33 cellular contexts compared by ENCODE assay signal in the genomic region with DNA sequence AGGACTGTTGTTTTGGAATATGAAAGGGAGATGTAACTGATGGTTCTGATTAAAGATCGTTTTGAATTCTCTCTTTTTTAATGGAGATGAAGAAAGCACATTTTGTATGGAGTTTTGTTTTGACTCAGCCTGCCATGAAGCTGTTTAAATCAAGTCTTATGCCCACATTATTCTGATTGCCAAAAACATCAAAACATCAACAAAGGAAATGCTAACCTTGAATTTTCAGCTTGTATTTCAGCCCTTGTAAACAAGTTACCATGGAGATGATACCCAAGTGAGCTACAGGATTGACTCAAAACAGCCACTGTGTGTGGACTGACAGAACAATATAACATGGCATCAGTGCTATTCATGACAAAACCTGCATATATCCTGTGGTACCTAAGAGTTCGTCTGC.
"Had no signal": no experiment of that assay in that cellular context is flagged by ENCODE, and none has a peak within 500 bp of the region (broad histone marks: within the 10 kb centered on the region; RNA-seq: fewer than 3 reads in every experiment).

No MANE protein-coding gene starts in this region.

- H3K9me2 ChIP-seq: SK-N-SH had no signal

- H3K4me2 ChIP-seq: SK-N-SH had no signal

- H3K4me3 Mint-ChIP-seq: activated CD4-positive, alpha-beta T cell treated with anti-CD3 and anti-CD28 coated beads, Interleukin-2, amount 10 ng/mL, durations not matched to agents 24 days and 14 days; activated CD8-positive, alpha-beta T cell treated with anti-CD3 and anti-CD28 coated beads for 36 hours; activated naive CD8-positive, alpha-beta T cell treated with anti-CD3 and anti-CD28 coated beads for 36 hours; activated T-cell treated with anti-CD3 and anti-CD28 coated beads, Interleukin-2, amount 50 U/mL, for 72 hours; activated T-helper 17 cell treated with anti-CD3 and anti-CD28 coated beads, Interleukin-2, amount 50 U/mL, for 72 hours; T-helper 1 cell treated with Interleukin-12 subunit alpha and Interleukin-12 subunit beta and Interleukin-4 antibody, amounts not matched to agents 30 μg/mL and 1 μg/mL, for 36 hours; T-helper 2 cell treated with Interferon-gamma antibody and Interleukin-4, amounts not matched to agents 5 μg/mL and 100 μg/mL, for 36 hours had no signal

- H3K27me3 ChIP-seq: ascending aorta, body of pancreas, Peyer's patch, SJSA1 had no signal

- H3K9me3 Mint-ChIP-seq: activated CD4-positive, alpha-beta T cell treated with anti-CD3 and anti-CD28 coated beads, Interleukin-2, amount 10 ng/mL, durations not matched to agents 24 days and 14 days; activated naive CD8-positive, alpha-beta T cell treated with anti-CD3 and anti-CD28 coated beads for 36 hours; T-helper 1 cell treated with Interleukin-12 subunit alpha and Interleukin-12 subunit beta and Interleukin-4 antibody, amounts not matched to agents 30 μg/mL and 1 μg/mL, for 36 hours had no signal

- H3K36me3 Mint-ChIP-seq: activated naive CD8-positive, alpha-beta T cell treated with anti-CD3 and anti-CD28 coated beads for 36 hours had no signal

- H3K4me1 ChIP-seq: ascending aorta, body of pancreas, Peyer's patch, SJSA1 had no signal

- DNase-seq: activated CD4-positive, alpha-beta T cell treated with anti-CD3 and anti-CD28 coated beads, Interleukin-2, amount 10 ng/mL, durations not matched to agents 24 days and 14 days; activated CD4-positive, alpha-beta T cell treated with anti-CD3 and anti-CD28 coated beads, Interleukin-2, amount 50 U/mL, for 4 hours; activated CD8-positive, alpha-beta T cell treated with anti-CD3 and anti-CD28 coated beads for 36 hours; activated effector memory CD4-positive, alpha-beta T cell treated with anti-CD3 and anti-CD28 coated beads, Interleukin-2, amount 50 U/mL, for 16 hours; activated naive CD4-positive, alpha-beta T cell; activated naive CD4-positive, alpha-beta T cell treated with anti-CD3 and anti-CD28 coated beads, Interleukin-2, amount 50 U/mL, for 16 hours; activated naive CD8-positive, alpha-beta T cell treated with anti-CD3 and anti-CD28 coated beads for 36 hours; activated T-cell treated with anti-CD3 and anti-CD28 coated beads, Interleukin-2, amount 50 U/mL, for 1 hour; activated T-cell treated with anti-CD3 and anti-CD28 coated beads, Interleukin-2, amount 50 U/mL, for 72 hours; amygdala; body of pancreas; caudate nucleus; cerebellar nuclear complex; NCI-H1092 treated with DMSO at 0.1 percent for 48 hours; NCI-H146; NCI-H187; NCI-H2029 treated with DMSO at 0.1 percent for 48 hours; NCI-H2107; NCI-H2171; NCI-H510A; NCI-H526; NCI-H748 treated with DMSO at 0.1 percent for 48 hours; NK-92 treated with Interleukin-12 subunit alpha and Interleukin-12 subunit beta, amount 100 ng/mL, for 24 hours; PC-3; Peyer's patch; RPMI8226; SHP77 treated with DMSO at 0.1 percent for 48 hours; SK-N-SH had no signal

- ATAC-seq: activated CD8-positive, alpha-beta T cell treated with anti-CD3 and anti-CD28 coated beads for 36 hours; activated T-cell treated with anti-CD3 and anti-CD28 coated beads, Interleukin-2, amount 50 U/mL, for 72 hours; activated T-helper 17 cell treated with anti-CD3 and anti-CD28 coated beads, Interleukin-2, amount 50 U/mL, for 72 hours; body of pancreas; PC-3 had no signal

- H3K4me3 ChIP-seq: ascending aorta, body of pancreas, Peyer's patch, SJSA1 had no signal

- H3K4me1 Mint-ChIP-seq: activated CD4-positive, alpha-beta T cell treated with anti-CD3 and anti-CD28 coated beads, Interleukin-2, amount 10 ng/mL, durations not matched to agents 24 days and 14 days; activated naive CD8-positive, alpha-beta T cell treated with anti-CD3 and anti-CD28 coated beads for 36 hours; activated T-helper 17 cell treated with anti-CD3 and anti-CD28 coated beads, Interleukin-2, amount 50 U/mL, for 72 hours had no signal

- H3K27ac ChIP-seq: ascending aorta, body of pancreas, Peyer's patch, SJSA1 had no signal

- H3K27me3 Mint-ChIP-seq: activated CD4-positive, alpha-beta T cell treated with anti-CD3 and anti-CD28 coated beads, Interleukin-2, amount 10 ng/mL, durations not matched to agents 24 days and 14 days; activated CD8-positive, alpha-beta T cell treated with anti-CD3 and anti-CD28 coated beads for 36 hours; activated naive CD8-positive, alpha-beta T cell treated with anti-CD3 and anti-CD28 coated beads for 36 hours; activated T-helper 17 cell treated with anti-CD3 and anti-CD28 coated beads, Interleukin-2, amount 50 U/mL, for 72 hours had no signal

- H3K36me3 ChIP-seq: ascending aorta, Peyer's patch, SJSA1 had no signal

- H3K27ac Mint-ChIP-seq: activated CD4-positive, alpha-beta T cell treated with anti-CD3 and anti-CD28 coated beads, Interleukin-2, amount 10 ng/mL, durations not matched to agents 24 days and 14 days; activated CD8-positive, alpha-beta T cell treated with anti-CD3 and anti-CD28 coated beads for 36 hours; activated naive CD8-positive, alpha-beta T cell treated with anti-CD3 and anti-CD28 coated beads for 36 hours; activated T-cell treated with anti-CD3 and anti-CD28 coated beads, Interleukin-2, amount 50 U/mL, for 72 hours; activated T-helper 17 cell treated with anti-CD3 and anti-CD28 coated beads, Interleukin-2, amount 50 U/mL, for 72 hours; T-helper 1 cell treated with Interleukin-12 subunit alpha and Interleukin-12 subunit beta and Interleukin-4 antibody, amounts not matched to agents 30 μg/mL and 1 μg/mL, for 36 hours; T-helper 2 cell treated with Interferon-gamma antibody and Interleukin-4, amounts not matched to agents 5 μg/mL and 100 μg/mL, for 36 hours had no signal
